Comparison of ENCODE assay signal across 8 cellular contexts in the genomic region with DNA sequence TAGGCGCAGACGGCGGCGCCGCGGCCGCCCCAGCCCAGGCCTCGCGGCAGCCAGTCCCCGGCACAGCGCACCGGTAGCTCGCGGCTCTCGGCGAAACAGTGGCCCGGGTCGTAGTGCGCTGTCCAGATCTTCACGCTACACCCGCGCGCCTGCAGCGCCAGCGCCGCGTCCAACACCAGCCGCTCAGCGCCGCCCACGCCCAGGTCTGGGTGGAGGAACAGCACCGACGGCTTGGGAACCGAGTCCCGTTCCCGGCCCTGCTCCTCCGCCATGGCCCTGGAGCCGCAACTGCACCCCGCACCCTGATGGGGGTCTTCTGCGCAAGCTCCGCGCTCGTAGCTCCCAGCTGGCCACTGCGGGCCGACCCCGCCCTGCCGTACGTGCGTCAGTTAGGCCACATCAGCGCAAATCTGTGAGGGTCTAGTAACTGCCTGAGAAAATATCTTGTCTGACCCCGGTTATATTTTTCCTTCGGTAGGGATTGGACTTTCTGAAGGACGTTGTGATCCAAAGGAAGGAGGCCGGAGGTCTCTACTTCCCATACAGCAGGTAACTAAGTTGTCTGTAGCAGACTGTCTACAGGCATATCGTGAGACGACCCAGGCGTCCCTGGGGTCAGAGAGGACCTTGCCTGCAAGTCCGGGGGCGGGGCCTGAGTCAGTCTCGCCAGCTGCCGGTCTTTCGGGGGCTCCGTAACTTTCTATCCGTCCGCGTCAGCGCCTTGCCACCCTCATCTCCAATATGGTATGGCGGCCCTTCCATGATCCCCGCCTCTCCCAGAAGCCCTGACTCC. TPM values are rescaled to one million over a fixed set of nuclear protein-coding genes. Genes with fewer than 3 reads are reported as not detected.
DNase-seq lines count a peak whose midpoint lies in the region; ATAC-seq and TF ChIP-seq lines count a peak whose summit lies in the region.

A gene with protein sequence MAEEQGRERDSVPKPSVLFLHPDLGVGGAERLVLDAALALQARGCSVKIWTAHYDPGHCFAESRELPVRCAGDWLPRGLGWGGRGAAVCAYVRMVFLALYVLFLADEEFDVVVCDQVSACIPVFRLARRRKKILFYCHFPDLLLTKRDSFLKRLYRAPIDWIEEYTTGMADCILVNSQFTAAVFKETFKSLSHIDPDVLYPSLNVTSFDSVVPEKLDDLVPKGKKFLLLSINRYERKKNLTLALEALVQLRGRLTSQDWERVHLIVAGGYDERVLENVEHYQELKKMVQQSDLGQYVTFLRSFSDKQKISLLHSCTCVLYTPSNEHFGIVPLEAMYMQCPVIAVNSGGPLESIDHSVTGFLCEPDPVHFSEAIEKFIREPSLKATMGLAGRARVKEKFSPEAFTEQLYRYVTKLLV (minus strand): TSS at position 320 of the 793 bp plus-strand sequence. CDS start 48 bp downstream, at position 272.
Gene SEC61B (plus strand): TSS at position 660 of the 793 bp plus-strand sequence. CDS start 82 bp downstream, at position 742.

- peak within 1 kb of the TSS; percentile 99 for H3K27ac Mint-ChIP-seq in activated CD4-positive, alpha-beta T cell treated with anti-CD3 and anti-CD28 coated beads, Interleukin-2, amount 10 ng/mL, durations not matched to agents 7 days and 5 days

- H3K36me3 Mint-ChIP-seq in activated CD4-positive, alpha-beta T cell treated with anti-CD3 and anti-CD28 coated beads, Interleukin-2, amount 10 ng/mL, durations not matched to agents 7 days and 5 days (ENCODE audit: low read depth) = peaks cover 35% of the 10 kb centered on the region

- H3K9me3 Mint-ChIP-seq in activated CD4-positive, alpha-beta T cell treated with anti-CD3 and anti-CD28 coated beads, Interleukin-2, amount 10 ng/mL, durations not matched to agents 7 days and 5 days = no peaks in the 10 kb centered on the region

- H3K4me1 Mint-ChIP-seq in activated CD4-positive, alpha-beta T cell treated with anti-CD3 and anti-CD28 coated beads, Interleukin-2, amount 10 ng/mL, durations not matched to agents 7 days and 5 days = peaks cover 60% of the 10 kb centered on the region

- H3K27me3 Mint-ChIP-seq in activated CD4-positive, alpha-beta T cell treated with anti-CD3 and anti-CD28 coated beads, Interleukin-2, amount 10 ng/mL, durations not matched to agents 7 days and 5 days = no peaks in the 10 kb centered on the region

- no peaks in the 10 kb centered on the region for H3K27me3 ChIP-seq in BJ (ENCODE audit: control insufficient read depth, insufficient read depth, low read length)

- TF ChIP-seq CTCF in BJ (IDR thresholded peaks at IDR 0.05; ENCODE audit: insufficient read depth, low read depth, low read length) = no peak

- intact Hi-C loops in left colon (cut with DNase I, micrococcal nuclease) = no loop called here

- no peaks in the 10 kb centered on the region for H3K36me3 ChIP-seq in BJ (ENCODE audit: control insufficient read depth, insufficient read depth, low read length)

- POLR2A ChIA-PET in BJ (lab: Charles Lee) = interaction anchor here (0.6 kb wide), 3 partner anchors 11 to 263 kb away, joined by 3 to 4 read pairs (median 3); no protein-coding TSS in a partner anchor
- POLR2A ChIA-PET in activated CD4-positive, alpha-beta T cell treated with anti-CD3 and anti-CD28 coated beads, Interleukin-2, amount 10 ng/mL, durations not matched to agents 7 days and 5 days (lab: Charles Lee) = interaction anchor here (1.0 kb wide), 1 partner anchor 49 kb away, joined by 3 read pairs; no protein-coding TSS in a partner anchor

- H3K4me3 Mint-ChIP-seq in activated CD4-positive, alpha-beta T cell treated with anti-CD3 and anti-CD28 coated beads, Interleukin-2, amount 10 ng/mL, durations not matched to agents 7 days and 5 days = peak within 1 kb of the TSS; percentile 98

- ATAC-seq in GM19324 (IDR thresholded peaks at IDR 0.05; ENCODE audit: low FRiP score, unreplicated experiment) (peak; percentile 88), HG03469 (IDR thresholded peaks at IDR 0.05; ENCODE audit: unreplicated experiment) (peak; percentile 82), left colon (peak; percentile 96)

- peak; percentile 81 for DNase-seq in BJ (ENCODE audit: low read depth)
- peak; percentile 85 for DNase-seq in NCI-H526 treated with DMSO at 0.1 percent for 48 hours (lab: John Stamatoyannopoulos, UW)
- peak; percentile 94 for DNase-seq in activated CD4-positive, alpha-beta T cell treated with anti-CD3 and anti-CD28 coated beads, Interleukin-2, amount 10 ng/mL, durations not matched to agents 7 days and 5 days
- peak; percentile 35 for DNase-seq in cortex of kidney (lab: John Stamatoyannopoulos, UW)
- DNase-seq in left colon = peak; percentile 94 to 98
- DNase-seq in stimulated activated CD4-positive, alpha-beta T cell treated with anti-CD3 and anti-CD28 coated beads, Interleukin-1b, Interleukin-23, amount 100 ng/mL, for 48 hours = peak; percentile 94

- CTCF ChIA-PET in BJ (lab: Yijun Ruan, JAX) = interaction anchor here (0.5 to 2.1 kb wide), 5 partner anchors 9 to 995 kb away, joined by 3 to 7 read pairs (median 4); no protein-coding TSS in a partner anchor
- CTCF ChIA-PET in activated CD4-positive, alpha-beta T cell treated with anti-CD3 and anti-CD28 coated beads, Interleukin-2, amount 10 ng/mL, durations not matched to agents 7 days and 5 days (lab: Charles Lee) = interaction anchor here (0.8 to 5.4 kb wide), 7 partner anchors 10 to 74 kb away, joined by 3 to 30 read pairs (median 3); no protein-coding TSS in a partner anchor

- peak within 1 kb of the TSS; percentile 88 for H3K4me3 ChIP-seq in BJ (ENCODE audit: low read depth, low read length)

RNA-seq across cellular contexts. Expression of the first gene that starts in this region (rescaled TPM):
- 47.6 and 64.7 TPM in 2 replicates for polyA plus RNA-seq in BJ (2011; rRNA removed)
- 20.1 and 24.7 TPM in 2 replicates for polyA minus RNA-seq in BJ (2011; rRNA and poly(A)+ RNA removed)
- 10 to 100 TPM; 21.2 to 30.5 TPM for total RNA-seq in activated CD4-positive, alpha-beta T cell treated with anti-CD3 and anti-CD28 coated beads, Interleukin-2, amount 10 ng/mL, durations not matched to agents 7 days and 5 days
- total RNA-seq in left colon = 10 to 100 TPM; 28.5 to 34.2 TPM

RNA-seq across cellular contexts. Expression of gene SEC61B, which starts in this region (rescaled TPM):
- polyA plus RNA-seq in BJ (2011; rRNA removed) = 134 and 195 TPM in 2 replicates
- 29.1 and 40.1 TPM in 2 replicates for polyA minus RNA-seq in BJ (2011; rRNA and poly(A)+ RNA removed)
- 100 to 1,000 TPM; 104 to 116 TPM for total RNA-seq in activated CD4-positive, alpha-beta T cell treated with anti-CD3 and anti-CD28 coated beads, Interleukin-2, amount 10 ng/mL, durations not matched to agents 7 days and 5 days
- total RNA-seq in left colon = 100 to 1,000 TPM; 102 to 110 TPM

Comparison
In these comparisons a context has a peak if more than half of its experiments do, and no peak if none do; other contexts are left out.
1. Peak in every context shown above with its lines: DNase-seq, ATAC-seq and H3K4me3 ChIP-seq.
2. DNase-seq: peak in every context shown above with its lines; median percentile 96 in left colon; 94 in activated CD4-positive, alpha-beta T cell treated with anti-CD3 and anti-CD28 coated beads, Interleukin-2, amount 10 ng/mL, durations not matched to agents 7 days and 5 days; 94 in stimulated activated CD4-positive, alpha-beta T cell treated with anti-CD3 and anti-CD28 coated beads, Interleukin-1b, Interleukin-23, amount 100 ng/mL, for 48 hours; 85 in NCI-H526 treated with DMSO at 0.1 percent for 48 hours; 81 in BJ; 35 in cortex of kidney.